Comparison of ENCODE assay signal across 1 cellular context in the genomic region with DNA sequence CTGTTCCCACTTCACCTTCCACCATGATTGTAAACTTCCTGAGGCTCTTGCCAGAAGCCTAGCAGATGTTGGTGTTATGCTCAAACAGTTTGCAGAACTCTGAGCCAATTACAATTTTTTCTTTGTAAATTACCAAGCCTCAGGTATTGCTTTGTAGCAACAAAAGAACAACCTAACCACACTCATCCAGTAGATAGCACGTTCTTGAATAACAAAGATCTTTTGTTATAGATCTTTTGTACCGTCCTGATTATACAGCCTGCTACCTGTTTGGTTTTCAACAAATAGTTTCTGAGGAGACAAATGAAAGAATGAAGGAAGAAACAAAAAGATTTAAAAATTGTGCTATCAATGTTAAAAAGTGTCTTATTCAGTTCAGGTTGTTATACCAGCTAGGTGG.
TF ChIP-seq lines count a peak whose summit lies in the region.

No MANE protein-coding gene starts in this region.

TF ChIP-seq in GM23338, 12 proteins besides CTCF, POLR2A, EP300 and RAD21 (continued from another document):
- TF ChIP-seq, protein P1, sequence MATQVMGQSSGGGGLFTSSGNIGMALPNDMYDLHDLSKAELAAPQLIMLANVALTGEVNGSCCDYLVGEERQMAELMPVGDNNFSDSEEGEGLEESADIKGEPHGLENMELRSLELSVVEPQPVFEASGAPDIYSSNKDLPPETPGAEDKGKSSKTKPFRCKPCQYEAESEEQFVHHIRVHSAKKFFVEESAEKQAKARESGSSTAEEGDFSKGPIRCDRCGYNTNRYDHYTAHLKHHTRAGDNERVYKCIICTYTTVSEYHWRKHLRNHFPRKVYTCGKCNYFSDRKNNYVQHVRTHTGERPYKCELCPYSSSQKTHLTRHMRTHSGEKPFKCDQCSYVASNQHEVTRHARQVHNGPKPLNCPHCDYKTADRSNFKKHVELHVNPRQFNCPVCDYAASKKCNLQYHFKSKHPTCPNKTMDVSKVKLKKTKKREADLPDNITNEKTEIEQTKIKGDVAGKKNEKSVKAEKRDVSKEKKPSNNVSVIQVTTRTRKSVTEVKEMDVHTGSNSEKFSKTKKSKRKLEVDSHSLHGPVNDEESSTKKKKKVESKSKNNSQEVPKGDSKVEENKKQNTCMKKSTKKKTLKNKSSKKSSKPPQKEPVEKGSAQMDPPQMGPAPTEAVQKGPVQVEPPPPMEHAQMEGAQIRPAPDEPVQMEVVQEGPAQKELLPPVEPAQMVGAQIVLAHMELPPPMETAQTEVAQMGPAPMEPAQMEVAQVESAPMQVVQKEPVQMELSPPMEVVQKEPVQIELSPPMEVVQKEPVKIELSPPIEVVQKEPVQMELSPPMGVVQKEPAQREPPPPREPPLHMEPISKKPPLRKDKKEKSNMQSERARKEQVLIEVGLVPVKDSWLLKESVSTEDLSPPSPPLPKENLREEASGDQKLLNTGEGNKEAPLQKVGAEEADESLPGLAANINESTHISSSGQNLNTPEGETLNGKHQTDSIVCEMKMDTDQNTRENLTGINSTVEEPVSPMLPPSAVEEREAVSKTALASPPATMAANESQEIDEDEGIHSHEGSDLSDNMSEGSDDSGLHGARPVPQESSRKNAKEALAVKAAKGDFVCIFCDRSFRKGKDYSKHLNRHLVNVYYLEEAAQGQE (IDR thresholded peaks at IDR 0.05; ENCODE audit: unreplicated experiment), result no peak
